ENCODE assay signal across 10 cellular contexts in genomic region chr2:238104071-238104511, GRCh38. TPM values are rescaled to one million over a fixed set of nuclear protein-coding genes. Genes with fewer than 3 reads are reported as not detected.
"Had no signal": no experiment of that assay in that cellular context is flagged by ENCODE, and none has a peak within 500 bp of the region (broad histone marks: within the 10 kb centered on the region; RNA-seq: fewer than 3 reads in every experiment).

No MANE protein-coding gene starts in this region.

- H3K27ac ChIP-seq: ascending aorta, foreskin keratinocyte, ovary, stomach, WERI-Rb-1 had no signal

- H3K9me3 ChIP-seq: ascending aorta, ovary, stomach had no signal

- H3K27me3 ChIP-seq: ascending aorta, foreskin keratinocyte, ovary had no signal

- H3K4me3 ChIP-seq: ascending aorta, ovary, stomach had no signal

- H3K4me1 ChIP-seq: foreskin keratinocyte had no signal

- DNase-seq: activated CD4-positive, alpha-beta T cell treated with anti-CD3 and anti-CD28 coated beads for 36 hours; foreskin keratinocyte; stimulated activated CD4-positive, alpha-beta T cell treated with anti-CD3 and anti-CD28 coated beads, Interleukin-15, amount 100 ng/mL, for 24 hours; stimulated activated CD4-positive, alpha-beta T cell treated with anti-CD3 and anti-CD28 coated beads, Interleukin-4, amount 100 ng/mL, for 4 hours; T-helper 1 cell; WERI-Rb-1 had no signal

- H3K36me3 ChIP-seq: ascending aorta, ovary, stomach, WERI-Rb-1 had no signal

- ATAC-seq: activated CD4-positive, alpha-beta T cell treated with anti-CD3 and anti-CD28 coated beads for 36 hours; foreskin keratinocyte had no signal

RNA-seq across cellular contexts. Expression of gene ESPNL, which starts 4.0 kb away (rescaled TPM):
- total RNA-seq: ascending aorta, endothelial cell of umbilical vein had no signal

RNA-seq across cellular contexts. Expression of gene KLHL30, which starts 34.4 kb away (rescaled TPM):
- total RNA-seq: activated CD4-positive, alpha-beta T cell treated with anti-CD3 and anti-CD28 coated beads for 36 hours; endothelial cell of umbilical vein; foreskin keratinocyte had no signal
